ENCODE assay signal across 1 cellular context in genomic region chr17:48566717-48567116, GRCh38.
TF ChIP-seq lines count a peak whose summit lies in the region.

No MANE protein-coding gene starts in this region.

TF ChIP-seq in HepG2, 621 proteins besides CTCF, POLR2A, EP300 and RAD21:
- TF ChIP-seq PHF8 (CRISPR knock-in tag; IDR thresholded peaks at IDR 0.05), result no peak
- TF ChIP-seq ZNF530 (CRISPR knock-in tag; IDR thresholded peaks at IDR 0.05; ENCODE audit: low read depth), result no peak
- TF ChIP-seq ZSCAN31 (CRISPR knock-in tag; IDR thresholded peaks at IDR 0.05; ENCODE audit: low read depth), result no peak
- no peak for TF ChIP-seq ZNF510 (CRISPR knock-in tag; IDR thresholded peaks at IDR 0.05; ENCODE audit: low read depth)
- TF ChIP-seq FOXA1 (IDR thresholded peaks at IDR 0.05), result no peak
- no peak for TF ChIP-seq FOXA1 (CRISPR knock-in tag; IDR thresholded peaks at IDR 0.05)
- no peak for TF ChIP-seq FLYWCH1 (CRISPR knock-in tag; IDR thresholded peaks at IDR 0.05)
- no peak for TF ChIP-seq ZNF333 (CRISPR knock-in tag; IDR thresholded peaks at IDR 0.05; ENCODE audit: borderline replicate concordance)
- TF ChIP-seq GLI4 (CRISPR knock-in tag; IDR thresholded peaks at IDR 0.05; ENCODE audit: borderline replicate concordance), result no peak
- no peak for TF ChIP-seq SKI (IDR thresholded peaks at IDR 0.05; ENCODE audit: partially characterized antibody)
